ENCODE assay signal across 21 cellular contexts in the genomic region with DNA sequence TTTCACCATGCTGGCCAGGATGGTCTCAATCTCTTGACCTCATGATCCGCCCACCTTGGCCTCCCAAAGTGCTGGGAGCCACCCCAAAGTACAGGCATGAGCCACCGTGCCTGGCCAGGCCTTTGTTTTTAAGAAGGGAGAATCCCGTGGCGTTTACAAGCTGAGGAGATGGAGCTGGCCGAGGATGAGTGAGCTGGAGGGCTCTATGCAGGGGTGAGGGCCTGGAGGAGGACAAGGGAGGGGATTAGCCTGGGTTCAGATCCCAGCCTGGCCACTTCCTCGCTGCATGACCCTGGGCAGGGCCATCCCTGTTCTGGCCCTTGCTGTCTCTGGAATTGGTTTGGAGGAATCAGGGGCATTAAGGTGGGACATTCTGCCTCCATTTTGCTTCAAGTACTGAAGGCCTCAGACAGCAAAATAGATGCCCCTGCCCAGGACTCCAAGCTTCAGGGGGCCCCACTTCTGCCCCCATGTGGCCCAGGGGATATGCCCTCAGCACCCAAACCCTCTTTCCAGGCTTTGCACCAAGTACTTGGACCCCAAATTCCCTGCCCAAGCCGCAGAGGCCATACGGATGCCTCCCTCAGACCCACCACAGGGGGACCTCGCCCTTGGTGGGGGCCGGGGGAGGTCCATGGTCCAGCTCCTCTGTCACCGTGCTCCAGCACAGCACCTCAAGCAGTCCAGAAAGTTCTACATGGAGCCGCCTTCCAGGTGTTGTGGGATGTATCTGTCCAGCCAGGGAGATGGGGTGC. TPM values are rescaled to one million over a fixed set of nuclear protein-coding genes. Genes with fewer than 3 reads are reported as not detected.
DNase-seq lines count a peak whose midpoint lies in the region; ATAC-seq, FAIRE-seq and TF ChIP-seq lines count a peak whose summit lies in the region.
"Had no signal": no experiment of that assay in that cellular context is flagged by ENCODE, and none has a peak within 500 bp of the region (broad histone marks: within the 10 kb centered on the region; RNA-seq: fewer than 3 reads in every experiment).

No MANE protein-coding gene starts in this region.

- H3K4me1 ChIP-seq in GM23338 (ENCODE audit: insufficient read depth) (no peaks in the 10 kb centered on the region), OCI-LY7 (ENCODE audit: insufficient read depth, low read length, poor library complexity, severe bottlenecking) (peaks cover 19% of the 10 kb centered on the region), HepG2 (ENCODE audit: insufficient read depth, low read length) (peaks cover 76% of the 10 kb centered on the region)
- H3K4me1 ChIP-seq: HAP-1 had no signal

- FAIRE-seq in HepG2 (lab: Jason Lieb, UNC): no peak
- FAIRE-seq: D721Med, GM12891 had no signal

- peak overlapping the region; percentile 55; the same call in 1 of the 2 replicates for H3K9ac ChIP-seq in HepG2 (ENCODE audit: insufficient read depth, low read depth, low read length)
- H3K9ac ChIP-seq: BLaER1 treated with 17β-estradiol and CSF1 and Interleukin-3, amounts not matched to agents 10 nM and 100 nM had no signal

- no peaks in the 10 kb centered on the region for H3F3A ChIP-seq in GM23338 (replicated peaks; ENCODE audit: low read depth)

- H3K36me3 Mint-ChIP-seq in GM23338 (ENCODE audit: low read depth): peaks cover 13% of the 10 kb centered on the region; the same call in 2 of the 3 replicates
- H3K36me3 Mint-ChIP-seq: CD8-positive, alpha-beta T cell had no signal

- H3K27ac Mint-ChIP-seq in GM23338: no peak overlapping the region
- H3K27ac Mint-ChIP-seq: CD8-positive, alpha-beta T cell had no signal

- no peaks in the 10 kb centered on the region for H4K20me1 ChIP-seq in GM23338 (replicated peaks; ENCODE audit: insufficient read depth)
- no peaks in the 10 kb centered on the region for H4K20me1 ChIP-seq in OCI-LY7 (ENCODE audit: insufficient read depth, low read length)
- H4K20me1 ChIP-seq in HepG2 (ENCODE audit: insufficient read depth, low read length): no peaks in the 10 kb centered on the region
- H4K20me1 ChIP-seq: BLaER1 treated with 17β-estradiol and CSF1 and Interleukin-3, amounts not matched to agents 10 nM and 100 nM had no signal

- no peaks in the 10 kb centered on the region for H3K79me2 ChIP-seq in GM23338 (replicated peaks; ENCODE audit: insufficient read depth)
- no peaks in the 10 kb centered on the region for H3K79me2 ChIP-seq in OCI-LY7 (ENCODE audit: insufficient read depth, low read depth, low read length)
- peaks cover 31% of the 10 kb centered on the region for H3K79me2 ChIP-seq in HepG2 (ENCODE audit: insufficient read depth, low read length)

- intact Hi-C loops in OCI-LY7 (cut with micrococcal nuclease; ENCODE audit: unreplicated experiment) (no loop called here), HepG2 (cut with micrococcal nuclease; ENCODE audit: unreplicated experiment) (no loop called here)

- no peak overlapping the region for H3K4me3 Mint-ChIP-seq in GM23338
- H3K4me3 Mint-ChIP-seq: CD8-positive, alpha-beta T cell had no signal

- in situ Hi-C loops in HepG2 (cut with HindIII; ENCODE audit: extremely low pct_ligation_motif_present, low pct_unique_long_range_greater_than_20kb): no loop called here

- TF ChIP-seq RAD21 in HepG2 (CRISPR knock-in tag; IDR thresholded peaks at IDR 0.05): 0 out of 2 replicates have a peak, but pooled peaks have one; percentile 20

- peak; percentile 24 to 31; a peak in 2 of 4 replicates for TF ChIP-seq CTCF in GM23338 (conservative IDR thresholded peaks at IDR 0.05; ENCODE audit: low read depth in 2 of 2)
- TF ChIP-seq CTCF in OCI-LY7 (conservative IDR thresholded peaks at IDR 0.05; ENCODE audit: low read length): peak; percentile 44
- peak; percentile 54 for TF ChIP-seq CTCF in HepG2 (CRISPR knock-in tag; IDR thresholded peaks at IDR 0.05)

- no peak for TF ChIP-seq POLR2A in HepG2 (IDR thresholded peaks at IDR 0.05; ENCODE audit: insufficient read depth in 1 of 2, low read depth in 2 of 2, low read length in 2 of 2)

- no peaks in the 10 kb centered on the region for H3K9me3 ChIP-seq in OCI-LY7 (ENCODE audit: low read length)
- H3K9me3 ChIP-seq in HepG2 (ENCODE audit: low read length): no peaks in the 10 kb centered on the region

- H3K4me2 ChIP-seq in GM23338: no peak overlapping the region
- no peak overlapping the region for H3K4me2 ChIP-seq in OCI-LY7 (ENCODE audit: low read length)
- H3K4me2 ChIP-seq in HepG2 (ENCODE audit: low read depth, low read length): peak overlapping the region; percentile 94
- H3K4me2 ChIP-seq: PC-9 had no signal

- H3K9me2 ChIP-seq in GM23338 (ENCODE audit: insufficient read depth) (0 out of 2 replicates have a peak, but pooled peaks cover 2% of the 10 kb centered on the region), OCI-LY7 (ENCODE audit: insufficient read depth, low read length) (no peaks in the 10 kb centered on the region)

- CTCF ChIA-PET in OCI-LY7 (lab: Charles Lee; ENCODE audit: unreplicated experiment): no interaction called here
- CTCF ChIA-PET in HepG2 (lab: Yijun Ruan, JAX; ENCODE audit: low intra/inter-chr PET ratio, low total read pairs): no interaction called here

- no TSS peak for BruUV-seq in OCI-LY7 (replicated peaks; lab: Mats Ljungman, UMichigan)
- BruUV-seq in HepG2 (replicated peaks; lab: Mats Ljungman, UMichigan): no TSS peak

- H3K27me3 ChIP-seq in GM23338 (ENCODE audit: insufficient read depth) (no peaks in the 10 kb centered on the region), HepG2 (ENCODE audit: control insufficient read depth in 1 of 2, insufficient read depth in 2 of 2, low read length in 2 of 2) (no peaks in the 10 kb centered on the region; a peak in 1 of 5 replicates)
- H3K27me3 ChIP-seq: BLaER1 treated with 17β-estradiol and CSF1 and Interleukin-3, amounts not matched to agents 10 nM and 100 nM had no signal

- peaks cover 22% of the 10 kb centered on the region for H3K9me3 Mint-ChIP-seq in GM23338
- H3K9me3 Mint-ChIP-seq: CD8-positive, alpha-beta T cell had no signal

- H3K4me3 ChIP-seq in GM23338 (no peak overlapping the region), OCI-LY7 (ENCODE audit: low read depth, low read length, poor library complexity, severe bottlenecking) (no peak overlapping the region), HepG2 (replicated peaks in 1 of 3; ENCODE audit: insufficient read depth in 1 of 3, low read depth in 2 of 3, low read length in 3 of 3) (peak overlapping the region in 2 of 3 experiments; percentile 34 to 83; a peak in 3 of 6 replicates)
- H3K4me3 ChIP-seq: BLaER1 treated with 17β-estradiol and CSF1 and Interleukin-3, amounts not matched to agents 10 nM and 100 nM; HAP-1; PC-9 had no signal

- H3K4me1 Mint-ChIP-seq in GM23338: no peaks in the 10 kb centered on the region

- no peak for ATAC-seq in GM23338
- no peak for ATAC-seq in HepG2
- no peak for ATAC-seq in HG02642 (IDR thresholded peaks at IDR 0.05; ENCODE audit: poor library complexity, unreplicated experiment)
- ATAC-seq: CD8-positive, alpha-beta T cell; SK-N-SH treated with all-trans-retinoic acid at 6 μM for 48 hours had no signal

- POLR2A ChIA-PET in OCI-LY7 (lab: Charles Lee): interaction anchor here (0.6 kb wide), 1 partner anchor 22 kb away, joined by 3 read pairs; no protein-coding TSS in a partner anchor
- POLR2A ChIA-PET in HepG2 (lab: Yijun Ruan, JAX): interaction anchor here (1.0 to 8.1 kb wide), 11 partner anchors 10 to 172 kb away, joined by 3 to 220 read pairs (median 54); a partner anchor contains a TSS

- H2AFZ ChIP-seq in GM23338 (no peak overlapping the region), OCI-LY7 (ENCODE audit: low read length) (no peak overlapping the region), HepG2 (ENCODE audit: low read length) (no peak overlapping the region)
- H2AFZ ChIP-seq: PC-9 had no signal

- WGBS in HepG2 (ENCODE audit: low lambda C conversion rate): 93% methylated on average over 11 of the region's 12 CpGs

- H3K27ac ChIP-seq in GM23338 (ENCODE audit: low read depth) (no peak overlapping the region), OCI-LY7 (ENCODE audit: low read depth, low read length, poor library complexity, severe bottlenecking) (no peak overlapping the region), HepG2 (ENCODE audit: extremely low read length, insufficient read depth, low read length) (peak overlapping the region; percentile 100)
- H3K27ac ChIP-seq: BLaER1 treated with 17β-estradiol and CSF1 and Interleukin-3, amounts not matched to agents 10 nM and 100 nM; PC-9; RWPE1 had no signal

- H3K27me3 Mint-ChIP-seq in GM23338 (ENCODE audit: insufficient read depth, low read depth, poor library complexity): peaks cover 7% of the 10 kb centered on the region

- no peak for TF ChIP-seq EP300 in HepG2 (IDR thresholded peaks at IDR 0.05; ENCODE audit: low read depth in 2 of 2, low read length in 2 of 2)
- no peak for TF ChIP-seq EP300 in HepG2 (CRISPR knock-in tag; IDR thresholded peaks at IDR 0.05; ENCODE audit: borderline replicate concordance)

- H3K36me3 ChIP-seq in GM23338 (ENCODE audit: insufficient read depth) (no peaks in the 10 kb centered on the region), OCI-LY7 (ENCODE audit: insufficient read depth, low read length) (no peaks in the 10 kb centered on the region), HepG2 (replicated peaks in 1 of 2; ENCODE audit: control insufficient read depth in 1 of 2, insufficient read depth in 2 of 2, low read length in 2 of 2) (peaks cover 2 to 10% of the 10 kb centered on the region in 2 experiments; a peak in 2 of 5 replicates)
- H3K36me3 ChIP-seq: HAP-1 had no signal

- DNase-seq in GM23338 (ENCODE audit: low spot score) (no peak), OCI-LY7 (ENCODE audit: low spot score) (no peak), HepG2 (ENCODE audit: low spot score) (no peak), NCI-H510A (lab: John Stamatoyannopoulos, UW) (no peak), NCI-H526 treated with DMSO at 0.1 percent for 48 hours (lab: John Stamatoyannopoulos, UW) (no peak), COLO829 (ENCODE audit: low spot score) (no peak)
- DNase-seq: CD8-positive, alpha-beta T cell; KBM-7; NCI-H1694 treated with DMSO at 0.1 percent for 48 hours; NCI-H2107; NCI-H510A treated with DMSO at 0.1 percent for 48 hours; NCI-H82; PC-9; SIG-M5 had no signal

RNA-seq across cellular contexts. Expression of a gene that starts 12.1 kb away (rescaled TPM):
- 35.1 and 51.1 TPM in 2 replicates for total RNA-seq in GM23338 (2014; rRNA removed; shearing (Covaris generic))
- polyA plus RNA-seq in GM23338 (2016; fragmentation: Nextera tagmentation; extraction: Ambion mirVana) (26.9 and 38.3 TPM in 2 replicates), HepG2 (2011; rRNA removed) (64.0 and 83.4 TPM in 2 replicates)
- 0.59 and 0.60 TPM in 2 replicates for total RNA-seq in OCI-LY7 (2014; rRNA removed; shearing (Covaris generic))
- total RNA-seq in OCI-LY7 (2022) (0.26 TPM in 1 of 2 replicates, not detected in the other), HepG2 (2016; rRNA removed; fragmentation: Illumina TruSeq; extraction: Trizol) (23.6 and 40.4 TPM in 2 replicates)
- 19.7 and 22.6 TPM in 2 replicates for total RNA-seq in HepG2 (2016; cell fraction: cytosol; rRNA removed; fragmentation: Illumina TruSeq; extraction: Trizol; ENCODE audit: low read depth)
- 17.6 and 41.1 TPM in 2 replicates for total RNA-seq in HepG2 (2016; cell fraction: insoluble cytoplasmic fraction; rRNA removed; fragmentation: Illumina TruSeq; extraction: Trizol)
- total RNA-seq in HepG2 (2016; cell fraction: membrane; rRNA removed; fragmentation: Illumina TruSeq; extraction: Trizol): 27.9 and 29.7 TPM in 2 replicates
- total RNA-seq in HepG2 (2016; cell fraction: nucleus; rRNA removed; fragmentation: Illumina TruSeq; extraction: Trizol): 50.9 and 60.6 TPM in 2 replicates
- 37.9 and 59.3 TPM in 2 replicates for polyA plus RNA-seq in HepG2 (2011; cell fraction: cytosol; rRNA removed)
- polyA plus RNA-seq in HepG2 (2011; cell fraction: nucleus; rRNA removed): 131 and 158 TPM in 2 replicates
- 80.7 and 119 TPM in 2 replicates for polyA plus RNA-seq in HepG2 (2012)
- 10.8 and 12.1 TPM in 2 replicates for polyA plus RNA-seq in HepG2 (2016; cell fraction: cytosol; fragmentation: Illumina TruSeq; extraction: Trizol; ENCODE audit: low read depth)
- 25.6 and 36.8 TPM in 2 replicates for polyA plus RNA-seq in HepG2 (2016; cell fraction: insoluble cytoplasmic fraction; fragmentation: Illumina TruSeq; extraction: Trizol; ENCODE audit: low read depth)
- 20.7 and 25.9 TPM in 2 replicates for polyA plus RNA-seq in HepG2 (2016; cell fraction: membrane; fragmentation: Illumina TruSeq; extraction: Trizol; ENCODE audit: low read depth)
- polyA plus RNA-seq in HepG2 (2016; cell fraction: nucleus; fragmentation: Illumina TruSeq; extraction: Trizol; ENCODE audit: insufficient read depth, low read depth): 130 and 133 TPM in 2 replicates
- polyA minus RNA-seq in HepG2 (2011; rRNA and poly(A)+ RNA removed; ENCODE audit: low replicate concordance): 49.7 and 219 TPM in 2 replicates
- polyA minus RNA-seq in HepG2 (2011; cell fraction: cytosol; rRNA and poly(A)+ RNA removed): 75.4 and 75.5 TPM in 2 replicates
- polyA minus RNA-seq in HepG2 (2011; cell fraction: nucleus; rRNA and poly(A)+ RNA removed): 58.3 and 59.0 TPM in 2 replicates

RNA-seq across cellular contexts. Expression of a gene that starts 28.5 kb away (rescaled TPM):
- total RNA-seq in GM23338 (2014; rRNA removed; shearing (Covaris generic)): 45.2 and 57.5 TPM in 2 replicates
- 49.8 and 50.7 TPM in 2 replicates for polyA plus RNA-seq in GM23338 (2016; fragmentation: Nextera tagmentation; extraction: Ambion mirVana)
- total RNA-seq in OCI-LY7 (2014; rRNA removed; shearing (Covaris generic)): 53.9 and 81.1 TPM in 2 replicates
- 94.1 and 114 TPM in 2 replicates for total RNA-seq in OCI-LY7 (2022)
- 50.8 and 55.5 TPM in 2 replicates for total RNA-seq in HepG2 (2016; rRNA removed; fragmentation: Illumina TruSeq; extraction: Trizol)
- total RNA-seq in HepG2 (2016; cell fraction: cytosol; rRNA removed; fragmentation: Illumina TruSeq; extraction: Trizol; ENCODE audit: low read depth): 110 and 141 TPM in 2 replicates
- total RNA-seq in HepG2 (2016; cell fraction: insoluble cytoplasmic fraction; rRNA removed; fragmentation: Illumina TruSeq; extraction: Trizol): 53.9 and 57.2 TPM in 2 replicates
- 100.0 and 131 TPM in 2 replicates for total RNA-seq in HepG2 (2016; cell fraction: membrane; rRNA removed; fragmentation: Illumina TruSeq; extraction: Trizol)
- 32.7 and 33.6 TPM in 2 replicates for total RNA-seq in HepG2 (2016; cell fraction: nucleus; rRNA removed; fragmentation: Illumina TruSeq; extraction: Trizol)
- 52.9 and 62.4 TPM in 2 replicates for polyA plus RNA-seq in HepG2 (2011; rRNA removed)
- polyA plus RNA-seq in HepG2 (2011; cell fraction: cytosol; rRNA removed): 58.4 and 70.2 TPM in 2 replicates
- polyA plus RNA-seq in HepG2 (2011; cell fraction: nucleus; rRNA removed): 58.8 and 59.2 TPM in 2 replicates
- 50.8 and 63.8 TPM in 2 replicates for polyA plus RNA-seq in HepG2 (2012)
- polyA plus RNA-seq in HepG2 (2016; cell fraction: cytosol; fragmentation: Illumina TruSeq; extraction: Trizol; ENCODE audit: low read depth): 122 and 158 TPM in 2 replicates
- 61.2 and 70.0 TPM in 2 replicates for polyA plus RNA-seq in HepG2 (2016; cell fraction: insoluble cytoplasmic fraction; fragmentation: Illumina TruSeq; extraction: Trizol; ENCODE audit: low read depth)
- polyA plus RNA-seq in HepG2 (2016; cell fraction: membrane; fragmentation: Illumina TruSeq; extraction: Trizol; ENCODE audit: low read depth): 97.9 and 125 TPM in 2 replicates
- 71.8 and 76.2 TPM in 2 replicates for polyA plus RNA-seq in HepG2 (2016; cell fraction: nucleus; fragmentation: Illumina TruSeq; extraction: Trizol; ENCODE audit: insufficient read depth, low read depth)
- polyA minus RNA-seq in HepG2 (2011; rRNA and poly(A)+ RNA removed; ENCODE audit: low replicate concordance): 53.9 and 60.5 TPM in 2 replicates
- 26.4 and 31.4 TPM in 2 replicates for polyA minus RNA-seq in HepG2 (2011; cell fraction: cytosol; rRNA and poly(A)+ RNA removed)
- 19.3 and 23.5 TPM in 2 replicates for polyA minus RNA-seq in HepG2 (2011; cell fraction: nucleus; rRNA and poly(A)+ RNA removed)

Comparison
In these comparisons a context has a peak if more than half of its experiments do, and no peak if none do; other contexts are left out.
1. H3K4me3 ChIP-seq: peak in HepG2 (2 of 3); none in GM23338 (single experiment) and OCI-LY7 (single experiment).
2. RNA of a gene that starts 12.1 kb away (total RNA-seq): 35.1 to 51.1 TPM in GM23338 and 17.6 to 60.6 TPM in HepG2; 0.26 to 0.60 TPM in OCI-LY7; every median in the first group is over 10 times any median in the second.
3. Peak in every context shown above with its lines, with median percentiles within 50 percentile points of each other: CTCF ChIP-seq.